Comparison of ENCODE assay signal across 1 cellular context in genomic region chr3:26106119-26106690, GRCh38.
TF ChIP-seq lines count a peak whose summit lies in the region.

No MANE protein-coding gene starts in this region.

TF ChIP-seq in WTC11, 78 proteins besides CTCF, POLR2A, EP300 and RAD21 (continued from another document):
- no peak for TF ChIP-seq USF1 (CRISPR knock-in tag; IDR thresholded peaks at IDR 0.05)
